In the genomic region with DNA sequence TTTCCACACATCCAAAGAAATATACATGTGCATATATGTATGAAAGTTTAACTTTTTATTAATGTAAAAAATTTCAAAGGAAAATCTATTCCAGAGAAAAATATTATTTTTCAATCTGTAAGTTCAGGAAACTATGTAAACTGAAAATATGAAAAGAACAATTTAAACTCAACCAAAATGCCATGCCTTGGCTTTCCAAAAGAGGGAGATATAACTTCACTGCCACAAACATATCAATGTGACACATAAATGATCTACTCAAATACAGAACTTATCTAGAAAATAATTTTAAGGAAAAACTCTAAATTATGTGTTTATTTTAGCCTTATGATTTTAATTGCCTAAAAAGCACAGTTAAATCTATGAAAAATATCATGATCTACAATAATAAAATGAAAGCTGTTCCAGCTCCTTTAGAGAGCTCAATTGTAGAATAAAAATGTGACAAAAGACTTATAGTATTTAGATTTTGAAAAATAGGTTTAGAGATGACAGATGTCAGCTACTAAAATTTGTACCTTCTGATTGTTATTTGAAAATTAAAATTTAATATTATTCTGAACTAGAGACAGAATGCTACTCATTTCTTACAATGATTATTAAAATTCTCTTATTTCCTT, we compare ENCODE assay signal across 8 cellular contexts.
DNase-seq lines count a peak whose midpoint lies in the region; ATAC-seq and TF ChIP-seq lines count a peak whose summit lies in the region.

No MANE protein-coding gene starts in this region.

- no peak overlapping the region; the same call in 1 of the 2 replicates for H3K27ac ChIP-seq in VCaP

- no peak overlapping the region for H3K27ac Mint-ChIP-seq in activated naive CD8-positive, alpha-beta T cell treated with anti-CD3 and anti-CD28 coated beads for 36 hours

- peak; percentile 23 for DNase-seq in CD1c-positive myeloid dendritic cell (ENCODE audit: extremely low spot score)
- DNase-seq in kidney glomerular epithelial cell (lab: John Stamatoyannopoulos, UW) = peak; percentile 44
- DNase-seq in activated naive CD8-positive, alpha-beta T cell treated with anti-CD3 and anti-CD28 coated beads for 36 hours = no peak
- DNase-seq in NCI-H2227 (lab: John Stamatoyannopoulos, UW; ENCODE audit: unreplicated experiment) = no peak
- DNase-seq in NCI-H526 treated with DMSO at 0.1 percent for 48 hours (lab: John Stamatoyannopoulos, UW) = no peak
- DNase-seq in NCI-H1436 treated with DMSO at 0.1 percent for 48 hours (lab: John Stamatoyannopoulos, UW) = no peak

- ATAC-seq in GM21723 (IDR thresholded peaks at IDR 0.05; ENCODE audit: unreplicated experiment) = peak; percentile 49

- H3K36me3 Mint-ChIP-seq in activated naive CD8-positive, alpha-beta T cell treated with anti-CD3 and anti-CD28 coated beads for 36 hours = peaks cover 3% of the 10 kb centered on the region

- no peaks in the 10 kb centered on the region for H3K27me3 Mint-ChIP-seq in activated naive CD8-positive, alpha-beta T cell treated with anti-CD3 and anti-CD28 coated beads for 36 hours

- H3K4me3 Mint-ChIP-seq in activated naive CD8-positive, alpha-beta T cell treated with anti-CD3 and anti-CD28 coated beads for 36 hours = no peak overlapping the region

- no peaks in the 10 kb centered on the region for H3K9me3 Mint-ChIP-seq in activated naive CD8-positive, alpha-beta T cell treated with anti-CD3 and anti-CD28 coated beads for 36 hours

- TF ChIP-seq CTCF in VCaP (conservative IDR thresholded peaks at IDR 0.05) = peak; percentile 98

- H3K4me1 Mint-ChIP-seq in activated naive CD8-positive, alpha-beta T cell treated with anti-CD3 and anti-CD28 coated beads for 36 hours = no peaks in the 10 kb centered on the region

Comparison
In these comparisons a context has a peak if more than half of its experiments do, and no peak if none do; other contexts are left out.
1. DNase-seq: peak in CD1c-positive myeloid dendritic cell (single experiment) and kidney glomerular epithelial cell (single experiment); none in activated naive CD8-positive, alpha-beta T cell treated with anti-CD3 and anti-CD28 coated beads for 36 hours (single experiment), NCI-H2227 (single experiment), NCI-H526 treated with DMSO at 0.1 percent for 48 hours (single experiment) and NCI-H1436 treated with DMSO at 0.1 percent for 48 hours (single experiment).